In genomic region chr13:26759907-26760834, GRCh38 we compare ENCODE assay signal across 10 cellular contexts. TPM values are rescaled to one million over a fixed set of nuclear protein-coding genes. Genes with fewer than 3 reads are reported as not detected.
DNase-seq lines count a peak whose midpoint lies in the region; ATAC-seq and TF ChIP-seq lines count a peak whose summit lies in the region.
"Had no signal": no experiment of that assay in that cellular context is flagged by ENCODE, and none has a peak within 500 bp of the region (broad histone marks: within the 10 kb centered on the region; RNA-seq: fewer than 3 reads in every experiment).

Gene GPR12 (minus strand): TSS chr13:26760786. CDS start chr13:26759827, 959 bp downstream.

- TF ChIP-seq CTCF in Panc1 (IDR thresholded peaks at IDR 0.05): no peak
- TF ChIP-seq CTCF in foreskin fibroblast (IDR thresholded peaks at IDR 0.05; ENCODE audit: low read depth, low read length): no peak
- TF ChIP-seq CTCF in PC-9 (conservative IDR thresholded peaks at IDR 0.05): no peak

- in situ Hi-C loops in Panc1 (cut with HindIII; ENCODE audit: low pct_unique_long_range_greater_than_20kb, low sequenced_read_pairs): no loop called here

- H3K9me3 ChIP-seq in Panc1 (ENCODE audit: control insufficient read depth, insufficient read depth, low read depth, low read length): no peaks in the 10 kb centered on the region
- H3K9me3 ChIP-seq in PC-9 (ENCODE audit: insufficient read depth, low read depth): no peaks in the 10 kb centered on the region

- peak; percentile 35 for DNase-seq in GM03348 (ENCODE audit: low spot score)
- DNase-seq in Panc1 (ENCODE audit: low read depth, low spot score): no peak
- DNase-seq in foreskin fibroblast: peak; percentile 6 to 39
- peak; percentile 78 for DNase-seq in retina
- DNase-seq in PC-9: no peak
- DNase-seq in glomerular visceral epithelial cell (ENCODE audit: extremely low spot score): no peak
- no peak for DNase-seq in erythroblast (lab: John Stamatoyannopoulos, UW)
- no peak for DNase-seq in ecto neural progenitor cell (ENCODE audit: low spot score)

- no peaks in the 10 kb centered on the region for H3K79me2 ChIP-seq in PC-9 (ENCODE audit: low read depth)

- no peaks in the 10 kb centered on the region for H3F3A ChIP-seq in PC-9 (ENCODE audit: insufficient read depth, low read depth)

- CTCF ChIA-PET in Panc1 (lab: Charles Lee) (no interaction called here), PC-9 (lab: Charles Lee) (no interaction called here)

- H3K4me2 ChIP-seq in PC-9: no peak within 1 kb of the TSS

- no peak for TF ChIP-seq POLR2A in erythroblast (IDR thresholded peaks at IDR 0.05; ENCODE audit: low read length)

- H3K4me1 ChIP-seq in Panc1 (ENCODE audit: control insufficient read depth, insufficient read depth, low read length) (no peaks in the 10 kb centered on the region; the same call in 1 of the 2 replicates), PC-9 (replicated peaks; ENCODE audit: insufficient read depth) (no peaks in the 10 kb centered on the region)

- H3K36me3 ChIP-seq in Panc1 (ENCODE audit: control insufficient read depth, insufficient read depth, low read length): no peaks in the 10 kb centered on the region
- no peaks in the 10 kb centered on the region for H3K36me3 ChIP-seq in PC-9 (ENCODE audit: low read depth)

- H3K27ac ChIP-seq in Panc1 (ENCODE audit: low read length) (no peak within 1 kb of the TSS), PC-9 (no peak within 1 kb of the TSS)
- H3K27ac ChIP-seq: SK-N-MC had no signal

- H3K4me3 ChIP-seq in Panc1 (ENCODE audit: low read depth in 2 of 2, low read length in 2 of 2) (peak within 1 kb of the TSS; percentile 23 to 35), foreskin fibroblast (ENCODE audit: low read depth in 1 of 2, low read length in 2 of 2) (peak within 1 kb of the TSS in 1 of 2 donors; percentile 24), PC-9 (no peak within 1 kb of the TSS)
- H3K4me3 ChIP-seq: SK-N-MC had no signal

- peaks cover 19% of the 10 kb centered on the region for H3K27me3 ChIP-seq in Panc1 (ENCODE audit: control insufficient read depth, insufficient read depth, low read length)
- peaks cover 74% of the 10 kb centered on the region for H3K27me3 ChIP-seq in PC-9 (ENCODE audit: insufficient read depth, low read depth)

- H3K9me2 ChIP-seq in PC-9 (ENCODE audit: insufficient read depth): no peaks in the 10 kb centered on the region

- no peaks in the 10 kb centered on the region for H4K20me1 ChIP-seq in PC-9 (ENCODE audit: insufficient read depth)

- POLR2A ChIA-PET in Panc1 (lab: Charles Lee): no interaction called here
- POLR2A ChIA-PET in PC-9 (lab: Charles Lee; ENCODE audit: unreplicated experiment): no interaction called here

- BruUV-seq in Panc1 (replicated peaks; lab: Mats Ljungman, UMichigan) (no TSS peak), PC-9 (replicated peaks; lab: Mats Ljungman, UMichigan) (no TSS peak)

- ATAC-seq in Panc1: no peak

- intact Hi-C loops in Panc1 (cut with micrococcal nuclease; ENCODE audit: unreplicated experiment) (no loop called here), PC-9 (cut with micrococcal nuclease; ENCODE audit: unreplicated experiment) (no loop called here)

- no peak within 1 kb of the TSS for H2AFZ ChIP-seq in PC-9

RNA-seq across cellular contexts. Expression of gene GPR12, which starts in this region (rescaled TPM):
- total RNA-seq in Panc1 (2021; ENCODE audit: unreplicated experiment) (not detected), PC-9 (2021) (not detected in 2 replicates)
- polyA plus RNA-seq in Panc1 (2012; ENCODE audit: insufficient read length): not detected
- total RNA-seq: liver had no signal
- polyA plus RNA-seq: liver had no signal

Comparison
In these comparisons a context has a peak if more than half of its experiments do, and no peak if none do; other contexts are left out.
1. DNase-seq: peak in GM03348 (single experiment), foreskin fibroblast (2 of 2) and retina (single experiment); none in Panc1 (single experiment), PC-9 (0 of 2), glomerular visceral epithelial cell (single experiment), erythroblast (0 of 2) and ecto neural progenitor cell (single experiment).